Comparison of ENCODE assay signal across 28 cellular contexts in the genomic region with DNA sequence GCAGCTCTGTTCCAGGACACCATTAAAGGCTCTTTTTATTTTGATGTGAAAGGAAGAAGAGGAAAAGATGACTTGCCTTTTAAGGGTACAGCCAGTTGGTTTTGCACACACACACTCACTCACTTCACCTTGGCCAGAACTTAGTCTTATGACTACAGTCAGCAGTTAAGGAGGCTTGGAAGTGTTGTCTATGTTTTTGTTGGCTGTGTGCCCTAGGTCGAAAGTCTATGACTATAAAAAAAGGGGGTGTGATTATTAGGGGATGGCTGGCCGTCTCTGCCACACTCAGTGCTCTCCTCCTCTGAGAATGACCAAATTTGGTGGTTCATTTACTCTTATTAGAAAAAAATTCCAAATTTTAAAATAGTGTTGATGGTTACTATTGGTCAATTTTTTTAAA.
DNase-seq lines count a peak whose midpoint lies in the region; ATAC-seq, FAIRE-seq and TF ChIP-seq lines count a peak whose summit lies in the region.
"Had no signal": no experiment of that assay in that cellular context is flagged by ENCODE, and none has a peak within 500 bp of the region (broad histone marks: within the 10 kb centered on the region; RNA-seq: fewer than 3 reads in every experiment).

No MANE protein-coding gene starts in this region.

- no peak overlapping the region for H3K4me3 Mint-ChIP-seq in activated CD4-positive, alpha-beta memory T cell treated with anti-CD3 and anti-CD28 coated beads, Interleukin-2, amount 10 ng/mL, durations not matched to agents 7 days and 5 days
- H3K4me3 Mint-ChIP-seq: CD8-positive, alpha-beta T cell; endodermal cell; nephron had no signal

- H3K27me3 ChIP-seq in bronchial epithelial cell (ENCODE audit: control insufficient read depth, insufficient read depth, low read length) (no peaks in the 10 kb centered on the region), left lung (no peaks in the 10 kb centered on the region)

- no peak overlapping the region for H3K27ac ChIP-seq in left lung
- H3K27ac ChIP-seq: heart right ventricle, WERI-Rb-1 had no signal

- H3K9me3 ChIP-seq in left lung = no peaks in the 10 kb centered on the region

- no peaks in the 10 kb centered on the region for H3K9me3 Mint-ChIP-seq in activated CD4-positive, alpha-beta memory T cell treated with anti-CD3 and anti-CD28 coated beads, Interleukin-2, amount 10 ng/mL, durations not matched to agents 7 days and 5 days
- H3K9me3 Mint-ChIP-seq: CD8-positive, alpha-beta T cell; endodermal cell; nephron had no signal

- no peak overlapping the region for H3K4me3 ChIP-seq in bronchial epithelial cell (ENCODE audit: low read depth, low read length)
- no peak overlapping the region for H3K4me3 ChIP-seq in left lung
- H3K4me3 ChIP-seq: heart right ventricle had no signal

- no peak for FAIRE-seq in bronchial epithelial cell (lab: Jason Lieb, UNC)
- FAIRE-seq: GM18507, islet of Langerhans had no signal

- no peaks in the 10 kb centered on the region for H3K4me1 Mint-ChIP-seq in activated CD4-positive, alpha-beta memory T cell treated with anti-CD3 and anti-CD28 coated beads, Interleukin-2, amount 10 ng/mL, durations not matched to agents 7 days and 5 days

- H3K27ac Mint-ChIP-seq in activated CD4-positive, alpha-beta memory T cell treated with anti-CD3 and anti-CD28 coated beads, Interleukin-2, amount 10 ng/mL, durations not matched to agents 7 days and 5 days = no peak overlapping the region
- H3K27ac Mint-ChIP-seq: CD8-positive, alpha-beta T cell; endodermal cell; nephron had no signal

- peak; percentile 56 for ATAC-seq in left lung
- ATAC-seq: CD8-positive, alpha-beta T cell; heart right ventricle; PC-3 had no signal

- TF ChIP-seq CTCF in bronchial epithelial cell (IDR thresholded peaks at IDR 0.05; ENCODE audit: insufficient read depth, low read length, severe bottlenecking) = no peak
- TF ChIP-seq CTCF in left lung (IDR thresholded peaks at IDR 0.05) = no peak

- H3K4me1 ChIP-seq in left lung = no peaks in the 10 kb centered on the region
- H3K4me1 ChIP-seq: heart right ventricle had no signal

- H3K27me3 Mint-ChIP-seq in activated CD4-positive, alpha-beta memory T cell treated with anti-CD3 and anti-CD28 coated beads, Interleukin-2, amount 10 ng/mL, durations not matched to agents 7 days and 5 days = no peaks in the 10 kb centered on the region

- H3K36me3 ChIP-seq in bronchial epithelial cell (ENCODE audit: control insufficient read depth, insufficient read depth, low read length) = no peaks in the 10 kb centered on the region
- no peaks in the 10 kb centered on the region for H3K36me3 ChIP-seq in left lung
- H3K36me3 ChIP-seq: heart right ventricle, WERI-Rb-1 had no signal

- CTCF ChIA-PET in activated CD4-positive, alpha-beta memory T cell treated with anti-CD3 and anti-CD28 coated beads, Interleukin-2, amount 10 ng/mL, durations not matched to agents 7 days and 5 days (lab: Charles Lee) = no interaction called here

- peak; percentile 72 for DNase-seq in Daoy (ENCODE audit: low read depth)
- peak; percentile 10 for DNase-seq in HT1080 (ENCODE audit: low read depth)
- peak; percentile 4 for DNase-seq in bronchial epithelial cell (ENCODE audit: low read depth)
- DNase-seq in left lung = no peak
- no peak for DNase-seq in NCI-H446 treated with DMSO at 0.1 percent for 48 hours (lab: John Stamatoyannopoulos, UW)
- no peak for DNase-seq in activated CD4-positive, CD25-positive, alpha-beta regulatory T cell (lab: John Stamatoyannopoulos, UW)
- no peak for DNase-seq in NCI-H748 (lab: John Stamatoyannopoulos, UW; ENCODE audit: unreplicated experiment)
- no peak for DNase-seq in activated CD4-positive, alpha-beta memory T cell treated with anti-CD3 and anti-CD28 coated beads, Interleukin-2, amount 10 ng/mL, durations not matched to agents 7 days and 5 days
- DNase-seq: activated CD4-positive, alpha-beta T cell treated with anti-CD3 and anti-CD28 coated beads, Interleukin-2, amount 50 U/mL, for 48 hours; activated T-cell treated with anti-CD3 and anti-CD28 coated beads for 4 hours; amygdala; CD8-positive, alpha-beta T cell; endodermal cell; GOT3; heart right ventricle; mesendoderm; NCI-H2081 treated with DMSO at 0.1 percent for 48 hours; NCI-H774; PC-3; posterior cingulate gyrus; stimulated activated CD4-positive, alpha-beta T cell treated with anti-CD3 and anti-CD28 coated beads, Interleukin-1b, Interleukin-23, amount 100 ng/mL, for 48 hours; stimulated activated naive CD4-positive, alpha-beta T cell treated with Interleukin-2 at 50 U/mL for 16 hours; T-helper 2 cell; trophoblast cell; WERI-Rb-1 had no signal

- POLR2A ChIA-PET in activated CD4-positive, alpha-beta memory T cell treated with anti-CD3 and anti-CD28 coated beads, Interleukin-2, amount 10 ng/mL, durations not matched to agents 7 days and 5 days (lab: Charles Lee) = no interaction called here

- H3K36me3 Mint-ChIP-seq in activated CD4-positive, alpha-beta memory T cell treated with anti-CD3 and anti-CD28 coated beads, Interleukin-2, amount 10 ng/mL, durations not matched to agents 7 days and 5 days (ENCODE audit: low read depth) = no peaks in the 10 kb centered on the region
- H3K36me3 Mint-ChIP-seq: CD8-positive, alpha-beta T cell had no signal

- intact Hi-C loops in left lung (cut with DNase I) = no loop called here

Comparison
In these comparisons a context has a peak if more than half of its experiments do, and no peak if none do; other contexts are left out.
1. DNase-seq: peak in Daoy (single experiment), HT1080 (single experiment) and bronchial epithelial cell (single experiment); none in left lung (0 of 2), NCI-H446 treated with DMSO at 0.1 percent for 48 hours (single experiment), activated CD4-positive, CD25-positive, alpha-beta regulatory T cell (0 of 4), NCI-H748 (single experiment) and activated CD4-positive, alpha-beta memory T cell treated with anti-CD3 and anti-CD28 coated beads, Interleukin-2, amount 10 ng/mL, durations not matched to agents 7 days and 5 days (single experiment).